ENCODE assay signal across 1 cellular context in the genomic region with DNA sequence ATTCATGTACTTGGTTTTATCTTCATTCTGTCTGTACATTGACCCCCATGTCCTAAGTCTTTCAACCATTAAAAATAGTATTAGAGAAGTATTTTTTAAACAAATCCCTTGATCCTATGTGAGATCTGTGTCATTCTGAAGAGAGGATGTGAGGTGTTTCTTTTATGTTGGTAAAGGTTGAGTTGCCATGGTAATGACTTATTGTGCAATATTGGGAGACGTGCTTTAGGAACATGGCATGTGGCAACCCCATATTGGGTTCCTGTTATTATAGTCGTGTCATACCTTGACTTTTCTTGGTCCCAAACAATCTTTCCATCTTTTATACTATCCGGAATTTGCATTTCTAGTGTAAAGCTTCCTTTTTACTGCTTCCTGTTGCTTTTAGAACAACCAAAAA.
A peak's percentile ranks its signal among the peaks of the same experiment; 100 is the strongest.
TF ChIP-seq lines count a peak whose summit lies in the region.

No MANE protein-coding gene starts in this region.

TF ChIP-seq in H1, 55 proteins besides CTCF, POLR2A, EP300 and RAD21:
- TF ChIP-seq RBBP5 (IDR thresholded peaks at IDR 0.05; ENCODE audit: borderline replicate concordance, low read depth, low read length) = no peak
- TF ChIP-seq CEBPB (IDR thresholded peaks at IDR 0.05; ENCODE audit: low read depth, low read length) = peak; percentile 62; the same call in 1 of the 2 replicates
- no peak for TF ChIP-seq SAP30 (IDR thresholded peaks at IDR 0.05; ENCODE audit: insufficient read depth, insufficient replicate concordance, low read length)
